Comparison of ENCODE assay signal across 14 cellular contexts in the genomic region with DNA sequence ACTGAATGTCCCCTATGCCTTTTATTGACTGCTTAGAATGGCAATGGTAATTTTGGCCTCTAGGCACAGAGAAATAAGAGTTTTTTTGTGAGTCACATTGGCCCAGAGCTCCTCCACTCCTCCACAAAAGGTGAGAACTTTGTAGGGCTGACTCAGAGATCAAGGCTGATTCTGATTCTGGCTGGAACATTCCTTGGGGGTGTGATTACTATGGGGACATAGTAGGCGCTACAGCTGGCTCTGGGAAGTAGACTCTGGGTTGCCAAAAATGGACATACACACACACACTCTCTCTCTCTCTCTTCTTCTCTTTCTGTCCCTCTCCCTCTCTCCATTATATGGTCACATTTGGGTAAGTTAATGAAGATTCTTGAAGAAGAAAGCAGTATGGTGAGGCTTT.
DNase-seq lines count a peak whose midpoint lies in the region; ATAC-seq, FAIRE-seq and TF ChIP-seq lines count a peak whose summit lies in the region.
"Had no signal": no experiment of that assay in that cellular context is flagged by ENCODE, and none has a peak within 500 bp of the region (broad histone marks: within the 10 kb centered on the region; RNA-seq: fewer than 3 reads in every experiment).

No MANE protein-coding gene starts in this region.

- H3K4me1 ChIP-seq in left ventricle myocardium inferior: no peaks in the 10 kb centered on the region
- peaks cover 28% of the 10 kb centered on the region for H3K4me1 ChIP-seq in mammary epithelial cell (ENCODE audit: insufficient read depth, low read length)
- H3K4me1 ChIP-seq in keratinocyte (ENCODE audit: control insufficient read depth, extremely low read depth, insufficient read depth, low read length): peaks cover 30% of the 10 kb centered on the region

- H3K9me3 ChIP-seq in left ventricle myocardium inferior (replicated peaks) (no peaks in the 10 kb centered on the region), mammary epithelial cell (replicated peaks; ENCODE audit: insufficient read depth, low read length) (no peaks in the 10 kb centered on the region), keratinocyte (ENCODE audit: control insufficient read depth, low read depth, low read length) (no peaks in the 10 kb centered on the region)

- TF ChIP-seq CTCF in left ventricle myocardium inferior (IDR thresholded peaks at IDR 0.05; ENCODE audit: borderline replicate concordance): no peak
- TF ChIP-seq CTCF in mammary epithelial cell (conservative IDR thresholded peaks at IDR 0.05 in 1 of 2, IDR thresholded peaks at IDR 0.05 in 1 of 2; ENCODE audit: extremely low read depth in 1 of 2, insufficient read depth in 1 of 2, low read depth in 1 of 2, low read length in 2 of 2): peak in 1 of 2 donors; percentile 20
- TF ChIP-seq CTCF in keratinocyte (optimal IDR thresholded peaks at IDR 0.05 in 1 of 3, IDR thresholded peaks at IDR 0.05 in 1 of 3, conservative IDR thresholded peaks at IDR 0.05 in 1 of 3; ENCODE audit: extremely low read depth in 1 of 3, insufficient read depth in 2 of 3, low read length in 3 of 3): no peak

- intact Hi-C loops in left ventricle myocardium inferior (cut with micrococcal nuclease) (no loop called here), cardiac septum (cut with DNase I) (no loop called here), mammary epithelial cell (cut with micrococcal nuclease) (loop anchor here (5.0 kb wide), 1 partner anchor 65 kb away; no protein-coding TSS in a partner anchor)

- H3K27me3 ChIP-seq in left ventricle myocardium inferior (ENCODE audit: low read depth) (no peaks in the 10 kb centered on the region), mammary epithelial cell (ENCODE audit: insufficient read depth, low read length) (no peaks in the 10 kb centered on the region), keratinocyte (ENCODE audit: control insufficient read depth, extremely low read depth, insufficient read depth, low read length) (no peaks in the 10 kb centered on the region)

- H3K27ac ChIP-seq in left ventricle myocardium inferior (replicated peaks): peak overlapping the region; percentile 44
- H3K27ac ChIP-seq in mammary epithelial cell (ENCODE audit: insufficient read depth, low read depth, low read length): peak overlapping the region; percentile 17
- H3K27ac ChIP-seq in keratinocyte (ENCODE audit: control insufficient read depth, insufficient read depth, low read length): no peak overlapping the region

- H3K4me3 ChIP-seq in left ventricle myocardium inferior (no peak overlapping the region), mammary epithelial cell (replicated peaks in 1 of 3; ENCODE audit: insufficient read depth in 1 of 3, low read depth in 2 of 3, low read length in 3 of 3) (no peak overlapping the region), keratinocyte (ENCODE audit: control insufficient read depth in 2 of 3, extremely low read depth in 1 of 3, insufficient read depth in 2 of 3, low read depth in 1 of 3, low read length in 3 of 3) (no peak overlapping the region)

- H3K9ac ChIP-seq in mammary epithelial cell (ENCODE audit: insufficient read depth, low read length): no peak overlapping the region
- H3K9ac ChIP-seq in keratinocyte (ENCODE audit: control insufficient read depth, extremely low read depth, insufficient read depth, low read length): no peak overlapping the region

- H2AFZ ChIP-seq in mammary epithelial cell (ENCODE audit: low read depth, low read length): no peak overlapping the region
- no peak overlapping the region for H2AFZ ChIP-seq in keratinocyte (ENCODE audit: control insufficient read depth, low read length)

- FAIRE-seq in keratinocyte (lab: Jason Lieb, UNC): peak; percentile 92
- peak; percentile 50 for FAIRE-seq in urothelium cell line (lab: Jason Lieb, UNC)
- FAIRE-seq: GM12891, small intestine had no signal

- H3K9me1 ChIP-seq in keratinocyte (ENCODE audit: control insufficient read depth, extremely low read depth, insufficient read depth, low read length): no peaks in the 10 kb centered on the region

- ATAC-seq in GM18867 (IDR thresholded peaks at IDR 0.05; ENCODE audit: unreplicated experiment) (no peak), HG02840 (IDR thresholded peaks at IDR 0.05; ENCODE audit: low FRiP score, unreplicated experiment) (no peak)
- ATAC-seq: T-cell had no signal

- in situ Hi-C loops in mammary epithelial cell (cut with MboI; ENCODE audit: low sequenced_read_pairs in 2 of 2): no loop called here

- no peaks in the 10 kb centered on the region for H3K79me2 ChIP-seq in mammary epithelial cell (ENCODE audit: insufficient read depth, low read length)
- H3K79me2 ChIP-seq in keratinocyte (ENCODE audit: control insufficient read depth, insufficient read depth, low read length): no peaks in the 10 kb centered on the region

- BruUV-seq in mammary epithelial cell (replicated peaks; lab: Mats Ljungman, UMichigan): no TSS peak

- peak overlapping the region; percentile 42 for H3K4me2 ChIP-seq in mammary epithelial cell (ENCODE audit: insufficient read depth, low read depth, low read length)
- H3K4me2 ChIP-seq in keratinocyte (ENCODE audit: control insufficient read depth, extremely low read depth, insufficient read depth, low read depth, low read length): peak overlapping the region; percentile 25

- DNase-seq in left ventricle myocardium inferior: no peak
- DNase-seq in cardiac septum (ENCODE audit: low spot score): no peak
- DNase-seq in mammary epithelial cell: peak; percentile 93
- DNase-seq in keratinocyte (ENCODE audit: low read depth, low spot score): peak; percentile 41
- peak; percentile 60 for DNase-seq in urothelium cell line (ENCODE audit: low spot score)
- DNase-seq in activated effector memory CD4-positive, alpha-beta T cell treated with anti-CD3 and anti-CD28 coated beads, Interleukin-2, amount 50 U/mL, for 16 hours: no peak
- DNase-seq: activated naive CD4-positive, alpha-beta T cell treated with anti-CD3 and anti-CD28 coated beads for 36 hours; effector CD4-positive, alpha-beta T cell; KG1; small intestine; T-cell had no signal

- WGBS in mammary epithelial cell (ENCODE audit: low coverage, missing lambda C conversion rate): 0% methylated on average over 1 of the region's 1 CpG

- H4K20me1 ChIP-seq in mammary epithelial cell (ENCODE audit: insufficient read depth, low read length) (no peaks in the 10 kb centered on the region), keratinocyte (ENCODE audit: control insufficient read depth, extremely low read depth, insufficient read depth, low read length) (no peaks in the 10 kb centered on the region)

- H3K36me3 ChIP-seq in left ventricle myocardium inferior (no peaks in the 10 kb centered on the region), mammary epithelial cell (ENCODE audit: insufficient read depth, low read length) (no peaks in the 10 kb centered on the region), keratinocyte (ENCODE audit: control insufficient read depth in 2 of 2, extremely low read depth in 1 of 2, insufficient read depth in 2 of 2, low read length in 2 of 2) (no peaks in the 10 kb centered on the region)

- CTCF ChIA-PET in mammary epithelial cell (lab: Charles Lee; ENCODE audit: low non-redundant PET): no interaction called here

- dilution Hi-C loops in mammary epithelial cell (cut with HindIII; ENCODE audit: low sequenced_read_pairs) (no loop called here), keratinocyte (cut with MboI; ENCODE audit: extremely low pct_ligation_motif_present, low sequenced_read_pairs) (no loop called here)

Comparison
In these comparisons a context has a peak if more than half of its experiments do, and no peak if none do; other contexts are left out.
1. DNase-seq: peak in mammary epithelial cell (single experiment), keratinocyte (single experiment) and urothelium cell line (single experiment); none in left ventricle myocardium inferior (single experiment), cardiac septum (single experiment) and activated effector memory CD4-positive, alpha-beta T cell treated with anti-CD3 and anti-CD28 coated beads, Interleukin-2, amount 50 U/mL, for 16 hours (single experiment).